In the genomic region with DNA sequence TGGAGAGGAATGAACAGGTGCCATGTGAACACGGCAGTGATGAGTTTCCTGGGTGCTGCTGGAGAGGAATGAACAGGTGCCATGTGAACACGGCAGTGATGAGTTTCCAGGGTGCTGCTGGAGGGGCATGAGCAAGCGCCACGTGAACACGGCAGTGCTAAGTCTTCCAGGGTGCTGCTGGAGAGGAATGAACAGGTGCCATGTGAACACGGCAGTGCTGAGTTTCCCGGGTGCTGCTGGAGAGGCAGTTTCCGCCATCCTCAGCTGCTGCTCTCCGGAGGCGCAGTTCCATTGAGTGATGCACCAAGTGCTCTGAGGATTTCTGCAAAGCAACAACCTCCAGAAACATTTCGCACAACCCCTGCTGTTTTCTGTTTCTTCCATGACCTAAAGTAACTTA, we compare ENCODE assay signal across 9 cellular contexts.
"Had no signal": no experiment of that assay in that cellular context is flagged by ENCODE, and none has a peak within 500 bp of the region (broad histone marks: within the 10 kb centered on the region; RNA-seq: fewer than 3 reads in every experiment).

No MANE protein-coding gene starts in this region.

- ATAC-seq: foreskin keratinocyte, natural killer cell had no signal

- DNase-seq: activated CD4-positive, alpha-beta T cell treated with anti-CD3 and anti-CD28 coated beads, Interleukin-2, amount 50 U/mL, for 1 hour; activated CD8-positive, alpha-beta memory T cell treated with anti-CD3 and anti-CD28 coated beads for 24 hours; activated naive CD4-positive, alpha-beta T cell treated with Interleukin-2 at 50 U/mL for 16 hours; cerebellar nuclear complex; effector memory CD4-positive, alpha-beta T cell; foreskin keratinocyte; glutamatergic neuron; mesenchymal stem cell; natural killer cell had no signal
